ENCODE assay signal across 8 cellular contexts in genomic region chr1:65065535-65066378, GRCh38.
DNase-seq lines count a peak whose midpoint lies in the region; TF ChIP-seq lines count a peak whose summit lies in the region.

No MANE protein-coding gene starts in this region.

- no peaks in the 10 kb centered on the region; the same call in 1 of the 2 replicates for H3K36me3 ChIP-seq in SK-N-MC (ENCODE audit: insufficient read depth, low read length)
- H3K36me3 ChIP-seq in neural cell (ENCODE audit: insufficient read depth, low read length), result no peaks in the 10 kb centered on the region

- DNase-seq in NCI-H2029 treated with DMSO at 0.1 percent for 48 hours (lab: John Stamatoyannopoulos, UW) (peak; percentile 53), NCI-H2029 (lab: John Stamatoyannopoulos, UW) (no peak), SK-N-MC (ENCODE audit: low read depth, low spot score) (no peak), fibroblast of pulmonary artery (ENCODE audit: low read depth) (no peak), amniotic stem cell (lab: John Stamatoyannopoulos, UW) (no peak), Ammon's horn (ENCODE audit: low spot score) (no peak)
- DNase-seq in stimulated activated CD4-positive, alpha-beta T cell treated with anti-CD3 and anti-CD28 coated beads, Interleukin-4, amount 100 ng/mL, for 24 hours, result no peak

- H4K20me1 ChIP-seq in neural cell (ENCODE audit: insufficient read depth), result peaks cover 1% of the 10 kb centered on the region

- H3K27me3 ChIP-seq in neural cell (ENCODE audit: insufficient read depth, low read depth, low read length), result no peaks in the 10 kb centered on the region

- peak overlapping the region; percentile 59 for H2AFZ ChIP-seq in neural cell (ENCODE audit: low read depth, low read length)

- peaks cover 56% of the 10 kb centered on the region for H3K79me2 ChIP-seq in neural cell (replicated peaks; ENCODE audit: insufficient read depth, low read length)

- peak overlapping the region; percentile 89 for H3K4me3 ChIP-seq in SK-N-MC
- H3K4me3 ChIP-seq in fibroblast of pulmonary artery (replicated peaks; ENCODE audit: low read depth, low read length), result peak overlapping the region; percentile 82
- H3K4me3 ChIP-seq in neural cell (ENCODE audit: low read length), result peak overlapping the region; percentile 94

- TF ChIP-seq EP300 in neural cell (conservative IDR thresholded peaks at IDR 0.05; ENCODE audit: poor library complexity, severe bottlenecking), result no peak

- H3K9me3 ChIP-seq in SK-N-MC (ENCODE audit: low read depth, low read length) (no peaks in the 10 kb centered on the region), neural cell (ENCODE audit: low read length) (no peaks in the 10 kb centered on the region)

- H3K9ac ChIP-seq in SK-N-MC (ENCODE audit: insufficient read length), result peak overlapping the region; percentile 81
- peak overlapping the region; percentile 92 for H3K9ac ChIP-seq in neural cell (ENCODE audit: low read length)

- TF ChIP-seq CTCF in fibroblast of pulmonary artery (IDR thresholded peaks at IDR 0.05; ENCODE audit: low read length, missing control alignments) (no peak), neural cell (IDR thresholded peaks at IDR 0.05; ENCODE audit: poor library complexity, severe bottlenecking) (no peak)

- peak overlapping the region; percentile 63 for H3K4me2 ChIP-seq in neural cell (ENCODE audit: low read length)

- H3K27ac ChIP-seq in SK-N-MC (peak overlapping the region; percentile 81), neural cell (ENCODE audit: low read length) (peak overlapping the region; percentile 81)

- H3F3A ChIP-seq in neural cell (ENCODE audit: insufficient read depth, low read length, poor library complexity, severe bottlenecking), result peaks cover 3% of the 10 kb centered on the region

- TF ChIP-seq RAD21 in neural cell (conservative IDR thresholded peaks at IDR 0.05), result no peak

- no peaks in the 10 kb centered on the region for H3K9me2 ChIP-seq in neural cell (ENCODE audit: insufficient read depth, low read length)

TF ChIP-seq in neural cell, 6 proteins besides CTCF, POLR2A, EP300 and RAD21:
- TF ChIP-seq SMC3 (conservative IDR thresholded peaks at IDR 0.05; ENCODE audit: poor library complexity) (no peak), POLR2AphosphoS5 (IDR thresholded peaks at IDR 0.05) (no peak), TAF1 (IDR thresholded peaks at IDR 0.05; ENCODE audit: low read depth) (no peak), EZH2 (IDR thresholded peaks at IDR 0.05; ENCODE audit: borderline replicate concordance, insufficient read depth, low read length, poor library complexity, severe bottlenecking) (no peak), MXI1 (conservative IDR thresholded peaks at IDR 0.05; ENCODE audit: poor library complexity, severe bottlenecking) (no peak), REST (IDR thresholded peaks at IDR 0.05; ENCODE audit: borderline replicate concordance) (no peak)
